ENCODE assay signal across 8 cellular contexts in the genomic region with DNA sequence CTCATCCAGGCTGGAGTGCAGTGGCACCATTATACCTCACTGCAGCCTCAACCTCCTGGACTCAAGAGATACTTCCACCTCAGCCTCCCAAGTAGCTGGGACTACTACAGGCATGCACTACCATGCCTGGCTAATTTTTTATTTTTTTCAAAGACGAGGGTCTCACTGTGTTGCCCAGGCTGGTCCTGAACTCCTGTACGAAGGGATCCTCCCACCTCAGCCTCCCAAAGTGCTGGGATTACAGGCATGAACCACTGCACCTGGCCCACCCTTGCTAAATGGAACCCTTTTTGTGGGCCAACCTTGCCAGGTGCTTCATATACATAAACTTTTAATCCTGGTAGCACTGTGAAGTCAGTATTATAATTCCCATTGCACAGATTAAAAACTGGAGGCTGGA. TPM values are rescaled to one million over a fixed set of nuclear protein-coding genes. Genes with fewer than 3 reads are reported as not detected.
DNase-seq lines count a peak whose midpoint lies in the region; ATAC-seq and TF ChIP-seq lines count a peak whose summit lies in the region.

No MANE protein-coding gene starts in this region.

- no peaks in the 10 kb centered on the region for H3K9me2 ChIP-seq in neural cell (ENCODE audit: insufficient read depth, low read length)

- TF ChIP-seq CTCF in dorsolateral prefrontal cortex (IDR thresholded peaks at IDR 0.05 in 54 of 56, conservative IDR thresholded peaks at IDR 0.05 in 2 of 56; ENCODE audit: low read depth in 1 of 56, partially characterized antibody in 56 of 56), result no peak
- TF ChIP-seq CTCF in neural cell (IDR thresholded peaks at IDR 0.05; ENCODE audit: poor library complexity, severe bottlenecking), result no peak

- peaks cover 54% of the 10 kb centered on the region for H3K4me1 ChIP-seq in BLaER1

- H4K20me1 ChIP-seq in BLaER1 (peaks cover 43% of the 10 kb centered on the region), neural cell (ENCODE audit: insufficient read depth) (no peaks in the 10 kb centered on the region)

- DNase-seq in MG63 (no peak), dorsolateral prefrontal cortex (no peak), AG08396 (ENCODE audit: low spot score) (no peak)

- H3K9ac ChIP-seq in BLaER1, result peak overlapping the region; percentile 90
- no peak overlapping the region for H3K9ac ChIP-seq in neural cell (ENCODE audit: low read length)

- peaks cover 24% of the 10 kb centered on the region for H3K79me2 ChIP-seq in neural cell (replicated peaks; ENCODE audit: insufficient read depth, low read length)

- TF ChIP-seq EP300 in neural cell (conservative IDR thresholded peaks at IDR 0.05; ENCODE audit: poor library complexity, severe bottlenecking), result no peak

- H3K4me3 ChIP-seq in BLaER1, result peak overlapping the region; percentile 86
- H3K4me3 ChIP-seq in MG63, result peak overlapping the region; percentile 87
- H3K4me3 ChIP-seq in dorsolateral prefrontal cortex, result peak overlapping the region; percentile 61 to 100 (median 94)
- H3K4me3 ChIP-seq in neural cell (ENCODE audit: low read length), result peak overlapping the region; percentile 97

- H3K27me3 ChIP-seq in BLaER1 (no peaks in the 10 kb centered on the region), MG63 (no peaks in the 10 kb centered on the region), dorsolateral prefrontal cortex (no peaks in the 10 kb centered on the region), neural cell (ENCODE audit: insufficient read depth, low read depth, low read length) (no peaks in the 10 kb centered on the region)

- no peaks in the 10 kb centered on the region for H3K9me3 ChIP-seq in BLaER1
- no peaks in the 10 kb centered on the region for H3K9me3 ChIP-seq in MG63
- H3K9me3 ChIP-seq in neural cell (ENCODE audit: low read length), result no peaks in the 10 kb centered on the region

- intact Hi-C loops in dorsolateral prefrontal cortex (cut with DNase I), result no loop called here

- H2AFZ ChIP-seq in neural cell (ENCODE audit: low read depth, low read length), result no peak overlapping the region

- H3K4me2 ChIP-seq in BLaER1 (peak overlapping the region; percentile 88), neural cell (ENCODE audit: low read length) (no peak overlapping the region)

- H3K27ac ChIP-seq in BLaER1 (no peak overlapping the region), dorsolateral prefrontal cortex (peak overlapping the region in 36 of 59 donors; percentile 31 to 95 (median 90)), neural cell (ENCODE audit: low read length) (no peak overlapping the region)

- H3F3A ChIP-seq in neural cell (ENCODE audit: insufficient read depth, low read length, poor library complexity, severe bottlenecking), result no peaks in the 10 kb centered on the region

- no peak for ATAC-seq in GM21529 (IDR thresholded peaks at IDR 0.05; ENCODE audit: unreplicated experiment)
- ATAC-seq in HG02642 (IDR thresholded peaks at IDR 0.05; ENCODE audit: poor library complexity, unreplicated experiment), result no peak
- no peak for ATAC-seq in GM18907 (IDR thresholded peaks at IDR 0.05; ENCODE audit: unreplicated experiment)

- no peak for TF ChIP-seq RAD21 in neural cell (conservative IDR thresholded peaks at IDR 0.05)

- peaks cover 44% of the 10 kb centered on the region for H3K36me3 ChIP-seq in BLaER1
- H3K36me3 ChIP-seq in MG63, result peaks cover 19% of the 10 kb centered on the region
- H3K36me3 ChIP-seq in neural cell (ENCODE audit: insufficient read depth, low read length), result no peaks in the 10 kb centered on the region

TF ChIP-seq in neural cell, 6 proteins besides CTCF, POLR2A, EP300 and RAD21:
- TF ChIP-seq EZH2 (IDR thresholded peaks at IDR 0.05; ENCODE audit: borderline replicate concordance, insufficient read depth, low read length, poor library complexity, severe bottlenecking) (no peak), SMC3 (conservative IDR thresholded peaks at IDR 0.05; ENCODE audit: poor library complexity) (no peak), POLR2AphosphoS5 (IDR thresholded peaks at IDR 0.05) (no peak), MXI1 (conservative IDR thresholded peaks at IDR 0.05; ENCODE audit: poor library complexity, severe bottlenecking) (no peak), TAF1 (IDR thresholded peaks at IDR 0.05; ENCODE audit: low read depth) (no peak)
- TF ChIP-seq, protein P1, sequence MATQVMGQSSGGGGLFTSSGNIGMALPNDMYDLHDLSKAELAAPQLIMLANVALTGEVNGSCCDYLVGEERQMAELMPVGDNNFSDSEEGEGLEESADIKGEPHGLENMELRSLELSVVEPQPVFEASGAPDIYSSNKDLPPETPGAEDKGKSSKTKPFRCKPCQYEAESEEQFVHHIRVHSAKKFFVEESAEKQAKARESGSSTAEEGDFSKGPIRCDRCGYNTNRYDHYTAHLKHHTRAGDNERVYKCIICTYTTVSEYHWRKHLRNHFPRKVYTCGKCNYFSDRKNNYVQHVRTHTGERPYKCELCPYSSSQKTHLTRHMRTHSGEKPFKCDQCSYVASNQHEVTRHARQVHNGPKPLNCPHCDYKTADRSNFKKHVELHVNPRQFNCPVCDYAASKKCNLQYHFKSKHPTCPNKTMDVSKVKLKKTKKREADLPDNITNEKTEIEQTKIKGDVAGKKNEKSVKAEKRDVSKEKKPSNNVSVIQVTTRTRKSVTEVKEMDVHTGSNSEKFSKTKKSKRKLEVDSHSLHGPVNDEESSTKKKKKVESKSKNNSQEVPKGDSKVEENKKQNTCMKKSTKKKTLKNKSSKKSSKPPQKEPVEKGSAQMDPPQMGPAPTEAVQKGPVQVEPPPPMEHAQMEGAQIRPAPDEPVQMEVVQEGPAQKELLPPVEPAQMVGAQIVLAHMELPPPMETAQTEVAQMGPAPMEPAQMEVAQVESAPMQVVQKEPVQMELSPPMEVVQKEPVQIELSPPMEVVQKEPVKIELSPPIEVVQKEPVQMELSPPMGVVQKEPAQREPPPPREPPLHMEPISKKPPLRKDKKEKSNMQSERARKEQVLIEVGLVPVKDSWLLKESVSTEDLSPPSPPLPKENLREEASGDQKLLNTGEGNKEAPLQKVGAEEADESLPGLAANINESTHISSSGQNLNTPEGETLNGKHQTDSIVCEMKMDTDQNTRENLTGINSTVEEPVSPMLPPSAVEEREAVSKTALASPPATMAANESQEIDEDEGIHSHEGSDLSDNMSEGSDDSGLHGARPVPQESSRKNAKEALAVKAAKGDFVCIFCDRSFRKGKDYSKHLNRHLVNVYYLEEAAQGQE (IDR thresholded peaks at IDR 0.05; ENCODE audit: borderline replicate concordance), result no peak

RNA-seq across cellular contexts. Expression of gene GRHPR, which starts 1.0 kb away (rescaled TPM):
- 97.5 and 111 TPM in 2 replicates for total RNA-seq in MG63 (2014; rRNA removed; shearing (Covaris generic); ENCODE audit: low replicate concordance)
- total RNA-seq in dorsolateral prefrontal cortex, result 100 to 1,000 TPM in 67 of 120 experiments, 10 to 100 TPM in 53; 73.4 to 172 (median 102) TPM
- 128 and 137 TPM in 2 replicates for polyA plus RNA-seq in neural cell
- 54.8 and 60.7 TPM in 2 replicates for polyA minus RNA-seq in neural cell

RNA-seq across cellular contexts. Expression of gene ZBTB5, which starts 41.7 kb away (rescaled TPM):
- total RNA-seq in MG63 (2014; rRNA removed; shearing (Covaris generic); ENCODE audit: low replicate concordance), result 4.4 and 9.1 TPM in 2 replicates
- total RNA-seq in dorsolateral prefrontal cortex, result 10 to 100 TPM in 57 of 120 experiments, 1 to 10 TPM in 63; 6.8 to 16.0 (median 10.0) TPM
- 21.0 and 23.6 TPM in 2 replicates for polyA plus RNA-seq in neural cell
- 46.3 and 49.3 TPM in 2 replicates for polyA minus RNA-seq in neural cell

Comparison
In these comparisons a context has a peak if more than half of its experiments do, and no peak if none do; other contexts are left out.
1. H3K27ac ChIP-seq: peak in dorsolateral prefrontal cortex (36 of 59); none in BLaER1 (single experiment) and neural cell (single experiment).
2. Peak in every context shown above with its lines, with median percentiles within 50 percentile points of each other: H3K4me3 ChIP-seq.